Comparison of ENCODE assay signal across 19 cellular contexts in the genomic region with DNA sequence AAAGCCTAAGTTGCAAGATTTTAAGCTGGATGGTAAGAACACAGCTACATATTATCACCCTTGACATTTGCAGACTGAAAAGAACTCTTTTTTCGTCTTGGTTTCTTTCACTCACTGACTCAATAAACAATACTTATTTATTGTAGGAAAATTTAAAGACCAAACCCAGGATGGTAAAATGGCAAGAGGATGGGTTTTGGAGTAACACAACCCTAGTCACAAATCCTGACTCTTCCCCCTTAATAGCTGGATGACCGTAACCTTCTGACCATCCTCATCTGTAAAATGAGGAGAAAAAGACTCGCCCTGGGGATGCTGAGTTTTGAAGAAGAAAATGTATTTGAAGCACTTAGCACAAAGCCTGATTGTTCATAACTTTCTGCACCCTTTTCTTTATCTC.
"Had no signal": no experiment of that assay in that cellular context is flagged by ENCODE, and none has a peak within 500 bp of the region (broad histone marks: within the 10 kb centered on the region; RNA-seq: fewer than 3 reads in every experiment).

No MANE protein-coding gene starts in this region.

- H3K4me3 Mint-ChIP-seq: dendritic cell treated with granulocyte-macrophage colony-stimulating factor and Interleukin-4, amounts not matched to agents 40 ng/mL and 50 ng/mL, for 4 days; mesothelial cell of epicardium had no signal

- H3K4me3 ChIP-seq: colonic mucosa, esophagus muscularis mucosa, gastrocnemius medialis, heart right ventricle, left lung, lower lobe of right lung, mucosa of descending colon had no signal

- ATAC-seq: foreskin keratinocyte, gastrocnemius medialis, heart right ventricle, left cardiac atrium, left ventricle myocardium superior had no signal

- H3K9me3 Mint-ChIP-seq: dendritic cell treated with granulocyte-macrophage colony-stimulating factor and Interleukin-4, amounts not matched to agents 40 ng/mL and 50 ng/mL, for 4 days had no signal

- H3K4me1 ChIP-seq: colonic mucosa, esophagus muscularis mucosa, foreskin keratinocyte, heart right ventricle, lower lobe of right lung had no signal

- H3K36me3 Mint-ChIP-seq: mesothelial cell of epicardium had no signal

- H3K27ac Mint-ChIP-seq: dendritic cell treated with granulocyte-macrophage colony-stimulating factor and Interleukin-4, amounts not matched to agents 40 ng/mL and 50 ng/mL, for 4 days; mesothelial cell of epicardium had no signal

- FAIRE-seq: keratinocyte had no signal

- H3K27ac ChIP-seq: colonic mucosa, esophagus muscularis mucosa, foreskin keratinocyte, gastrocnemius medialis, heart right ventricle, left lung, lower lobe of right lung had no signal

- DNase-seq: colonic mucosa; cortex of kidney; effector CD4-positive, alpha-beta T cell; effector memory CD4-positive, alpha-beta T cell; foreskin keratinocyte; gastrocnemius medialis; glutamatergic neuron; head of caudate nucleus; heart right ventricle; left cardiac atrium; left lung; left ventricle myocardium superior; lower lobe of right lung; mesenchymal stem cell; mucosa of descending colon had no signal

- H3K9me3 ChIP-seq: colonic mucosa, esophagus muscularis mucosa, gastrocnemius medialis, heart right ventricle, left lung, lower lobe of right lung, mucosa of descending colon had no signal
